10 cellular contexts compared by ENCODE assay signal in genomic region chr3:194274424-194275085, GRCh38.
DNase-seq lines count a peak whose midpoint lies in the region; ATAC-seq lines count a peak whose summit lies in the region.
"Had no signal": no experiment of that assay in that cellular context is flagged by ENCODE, and none has a peak within 500 bp of the region (broad histone marks: within the 10 kb centered on the region; RNA-seq: fewer than 3 reads in every experiment).

No MANE protein-coding gene starts in this region.

- no peaks in the 10 kb centered on the region for H3K9me3 ChIP-seq in right cardiac atrium (ENCODE audit: control insufficient read depth, low read length)
- H3K9me3 ChIP-seq: BLaER1 had no signal

- peak in 1 of 2 donors; percentile 25 for ATAC-seq in activated T-cell treated with anti-CD3 and anti-CD28 coated beads, Interleukin-2, amount 50 U/mL, for 72 hours (replicated peaks in 1 of 2)
- ATAC-seq in HG03439 (IDR thresholded peaks at IDR 0.05; ENCODE audit: unreplicated experiment): no peak
- no peak for ATAC-seq in right cardiac atrium

- no peak for DNase-seq in activated T-cell treated with anti-CD3 and anti-CD28 coated beads, Interleukin-2, amount 50 U/mL, for 72 hours
- DNase-seq in activated T-cell treated with anti-CD3 and anti-CD28 coated beads for 4 hours (no peak), hepatic stellate cell (ENCODE audit: low spot score) (peak; percentile 48), substantia nigra (lab: John Stamatoyannopoulos, UW) (no peak), NCI-H2107 treated with DMSO at 0.1 percent for 48 hours (lab: John Stamatoyannopoulos, UW; ENCODE audit: unreplicated experiment) (no peak), right cardiac atrium (no peak)
- DNase-seq in activated T-helper 1 cell treated with anti-CD3 and anti-CD28 coated beads, Interleukin-12 subunit alpha, Interleukin-12 subunit beta, Interleukin-2, Interleukin-4 antibody, amounts not matched to agents 30 ng/mL and 10 ng/mL and 1 ng/mL, durations not matched to agents 14 hours and 24 hours and 36 hours (ENCODE audit: low spot score): no peak
- DNase-seq: NCI-H1930 had no signal

- peaks cover 5% of the 10 kb centered on the region for H3K4me1 Mint-ChIP-seq in activated T-cell treated with anti-CD3 and anti-CD28 coated beads, Interleukin-2, amount 50 U/mL, for 72 hours (ENCODE audit: low read depth)
- peaks cover 7% of the 10 kb centered on the region for H3K4me1 Mint-ChIP-seq in activated T-helper 1 cell treated with anti-CD3 and anti-CD28 coated beads, Interleukin-12 subunit alpha, Interleukin-12 subunit beta, Interleukin-2, Interleukin-4 antibody, amounts not matched to agents 30 ng/mL and 10 ng/mL and 1 ng/mL, durations not matched to agents 14 hours and 24 hours and 36 hours (ENCODE audit: low read depth)

- H3K27me3 ChIP-seq in right cardiac atrium (ENCODE audit: control insufficient read depth, insufficient read depth): no peaks in the 10 kb centered on the region
- H3K27me3 ChIP-seq: BLaER1 had no signal

- 75% methylated on average over 4 of the region's 4 CpGs for WGBS in right cardiac atrium

- peaks cover 17% of the 10 kb centered on the region for H3K4me1 ChIP-seq in right cardiac atrium (ENCODE audit: control insufficient read depth, insufficient read depth, low read length)

- H3K27ac Mint-ChIP-seq in activated T-cell treated with anti-CD3 and anti-CD28 coated beads, Interleukin-2, amount 50 U/mL, for 72 hours: peak overlapping the region; percentile 15
- H3K27ac Mint-ChIP-seq in activated T-helper 1 cell treated with anti-CD3 and anti-CD28 coated beads, Interleukin-12 subunit alpha, Interleukin-12 subunit beta, Interleukin-2, Interleukin-4 antibody, amounts not matched to agents 30 ng/mL and 10 ng/mL and 1 ng/mL, durations not matched to agents 14 hours and 24 hours and 36 hours: peak overlapping the region; percentile 79

- H3K4me3 Mint-ChIP-seq in activated T-cell treated with anti-CD3 and anti-CD28 coated beads, Interleukin-2, amount 50 U/mL, for 72 hours: no peak overlapping the region
- no peak overlapping the region for H3K4me3 Mint-ChIP-seq in activated T-helper 1 cell treated with anti-CD3 and anti-CD28 coated beads, Interleukin-12 subunit alpha, Interleukin-12 subunit beta, Interleukin-2, Interleukin-4 antibody, amounts not matched to agents 30 ng/mL and 10 ng/mL and 1 ng/mL, durations not matched to agents 14 hours and 24 hours and 36 hours

- H3K4me3 ChIP-seq in right cardiac atrium (ENCODE audit: low read length): no peak overlapping the region
- H3K4me3 ChIP-seq: BLaER1 had no signal

- intact Hi-C loops in activated T-helper 1 cell treated with anti-CD3 and anti-CD28 coated beads, Interleukin-12 subunit alpha, Interleukin-12 subunit beta, Interleukin-2, Interleukin-4 antibody, amounts not matched to agents 30 ng/mL and 10 ng/mL and 1 ng/mL, durations not matched to agents 14 hours and 24 hours and 36 hours (cut with micrococcal nuclease): no loop called here
- intact Hi-C loops in right cardiac atrium (cut with DNase I): loop anchor here in 2 of 4 donors (5.0 kb wide), 2 partner anchors 33 to 38 kb away; no protein-coding TSS in a partner anchor

- no peaks in the 10 kb centered on the region for H3K27me3 Mint-ChIP-seq in activated T-cell treated with anti-CD3 and anti-CD28 coated beads, Interleukin-2, amount 50 U/mL, for 72 hours (ENCODE audit: low read depth)
- H3K27me3 Mint-ChIP-seq in activated T-helper 1 cell treated with anti-CD3 and anti-CD28 coated beads, Interleukin-12 subunit alpha, Interleukin-12 subunit beta, Interleukin-2, Interleukin-4 antibody, amounts not matched to agents 30 ng/mL and 10 ng/mL and 1 ng/mL, durations not matched to agents 14 hours and 24 hours and 36 hours (ENCODE audit: insufficient read depth): peaks cover 5% of the 10 kb centered on the region

- peaks cover 0 to 1% of the 10 kb centered on the region in 2 donors for H3K9me3 Mint-ChIP-seq in activated T-cell treated with anti-CD3 and anti-CD28 coated beads, Interleukin-2, amount 50 U/mL, for 72 hours
- H3K9me3 Mint-ChIP-seq in activated T-helper 1 cell treated with anti-CD3 and anti-CD28 coated beads, Interleukin-12 subunit alpha, Interleukin-12 subunit beta, Interleukin-2, Interleukin-4 antibody, amounts not matched to agents 30 ng/mL and 10 ng/mL and 1 ng/mL, durations not matched to agents 14 hours and 24 hours and 36 hours: no peaks in the 10 kb centered on the region

- peaks cover 0 to 2% of the 10 kb centered on the region in 2 donors for H3K36me3 Mint-ChIP-seq in activated T-cell treated with anti-CD3 and anti-CD28 coated beads, Interleukin-2, amount 50 U/mL, for 72 hours (ENCODE audit: insufficient read depth in 2 of 2)
- H3K36me3 Mint-ChIP-seq in activated T-helper 1 cell treated with anti-CD3 and anti-CD28 coated beads, Interleukin-12 subunit alpha, Interleukin-12 subunit beta, Interleukin-2, Interleukin-4 antibody, amounts not matched to agents 30 ng/mL and 10 ng/mL and 1 ng/mL, durations not matched to agents 14 hours and 24 hours and 36 hours (ENCODE audit: low read depth): no peaks in the 10 kb centered on the region

- peak overlapping the region; percentile 93 for H3K27ac ChIP-seq in substantia nigra (ENCODE audit: low read depth, low read length, poor library complexity, severe bottlenecking)
- H3K27ac ChIP-seq in right cardiac atrium (ENCODE audit: low read length): no peak overlapping the region
- H3K27ac ChIP-seq: BLaER1 had no signal
